1 cellular context compared by ENCODE assay signal in genomic region chr3:27360113-27361078, GRCh38.
TF ChIP-seq lines count a peak whose summit lies in the region.

No MANE protein-coding gene starts in this region.

TF ChIP-seq in HepG2, 621 proteins besides CTCF, POLR2A, EP300 and RAD21 (continued from another document and continues in another):
- TF ChIP-seq THYN1 (CRISPR knock-in tag; IDR thresholded peaks at IDR 0.05; ENCODE audit: borderline replicate concordance, low read depth) (0 out of 2 replicates have a peak, but pooled peaks have one; percentile 45), PITX1 (CRISPR knock-in tag; IDR thresholded peaks at IDR 0.05) (peak; percentile 95), UBTF (CRISPR knock-in tag; IDR thresholded peaks at IDR 0.05) (peak; percentile 40; the same call in 1 of the 2 replicates), GMEB1 (CRISPR knock-in tag; IDR thresholded peaks at IDR 0.05; ENCODE audit: borderline replicate concordance) (peak; percentile 15; the same call in 1 of the 2 replicates), ARID2 (CRISPR knock-in tag; IDR thresholded peaks at IDR 0.05; ENCODE audit: borderline replicate concordance) (peak; percentile 92; the same call in 1 of the 2 replicates), TOE1 (CRISPR knock-in tag; IDR thresholded peaks at IDR 0.05) (no peak; the same call in 1 of the 2 replicates), ZNF101 (CRISPR knock-in tag; IDR thresholded peaks at IDR 0.05; ENCODE audit: borderline replicate concordance, low read depth) (no peak), ZNF563 (CRISPR knock-in tag; IDR thresholded peaks at IDR 0.05) (no peak), ZNF557 (CRISPR knock-in tag; IDR thresholded peaks at IDR 0.05) (peak; percentile 76; the same call in 1 of the 2 replicates), NR2C2 (CRISPR knock-in tag; IDR thresholded peaks at IDR 0.05; ENCODE audit: borderline replicate concordance) (peak; percentile 76), FOXM1 (CRISPR knock-in tag; IDR thresholded peaks at IDR 0.05) (no peak), PAWR (CRISPR knock-in tag; IDR thresholded peaks at IDR 0.05; ENCODE audit: borderline replicate concordance) (no peak), ZBTB7A (CRISPR knock-in tag; IDR thresholded peaks at IDR 0.05) (peak; percentile 24; the same call in 1 of the 2 replicates), EEA1 (CRISPR knock-in tag; IDR thresholded peaks at IDR 0.05; ENCODE audit: borderline replicate concordance) (no peak), HOXA3 (CRISPR knock-in tag; IDR thresholded peaks at IDR 0.05) (peak; percentile 85), ZNF616 (CRISPR knock-in tag; IDR thresholded peaks at IDR 0.05; ENCODE audit: low read depth) (no peak), ZNF432 (CRISPR knock-in tag; IDR thresholded peaks at IDR 0.05; ENCODE audit: borderline replicate concordance) (no peak), ZNF737 (CRISPR knock-in tag; IDR thresholded peaks at IDR 0.05; ENCODE audit: borderline replicate concordance) (no peak; the same call in 1 of the 2 replicates), ZNF17 (CRISPR knock-in tag; IDR thresholded peaks at IDR 0.05) (no peak), HNRNPUL1 (IDR thresholded peaks at IDR 0.05; ENCODE audit: low read depth, low read length) (no peak), ZFYVE20 (CRISPR knock-in tag; IDR thresholded peaks at IDR 0.05; ENCODE audit: borderline replicate concordance, low read depth) (no peak), ZNF577 (CRISPR knock-in tag; IDR thresholded peaks at IDR 0.05; ENCODE audit: borderline replicate concordance, low read depth) (no peak), ZSCAN20 (CRISPR knock-in tag; IDR thresholded peaks at IDR 0.05; ENCODE audit: borderline replicate concordance) (no peak), ZNF547 (CRISPR knock-in tag; IDR thresholded peaks at IDR 0.05) (no peak), ZNF740 (CRISPR knock-in tag; IDR thresholded peaks at IDR 0.05) (no peak), SATB2 (CRISPR knock-in tag; IDR thresholded peaks at IDR 0.05) (0 out of 2 replicates have a peak, but pooled peaks have one; percentile 65), EHMT2 (IDR thresholded peaks at IDR 0.05; ENCODE audit: borderline replicate concordance, low read depth, low read length) (no peak; the same call in 1 of the 2 replicates), HOXA7 (CRISPR knock-in tag; IDR thresholded peaks at IDR 0.05) (no peak), ZNF775 (CRISPR knock-in tag; IDR thresholded peaks at IDR 0.05; ENCODE audit: borderline replicate concordance) (peak; percentile 49; the same call in 1 of the 2 replicates), EED (CRISPR knock-in tag; IDR thresholded peaks at IDR 0.05) (no peak), ZNF546 (CRISPR knock-in tag; conservative IDR thresholded peaks at IDR 0.05) (no peak), HMG20A (CRISPR knock-in tag; IDR thresholded peaks at IDR 0.05; ENCODE audit: borderline replicate concordance) (peak; percentile 99), ZNF260 (CRISPR knock-in tag; IDR thresholded peaks at IDR 0.05; ENCODE audit: borderline replicate concordance, low read depth) (no peak), TFDP2 (CRISPR knock-in tag; IDR thresholded peaks at IDR 0.05) (no peak), POLR2AphosphoS5 (IDR thresholded peaks at IDR 0.05; ENCODE audit: low read depth, low read length) (peak; percentile 61), RARG (CRISPR knock-in tag; IDR thresholded peaks at IDR 0.05; ENCODE audit: low read depth) (no peak)
- TF ChIP-seq, protein P1, sequence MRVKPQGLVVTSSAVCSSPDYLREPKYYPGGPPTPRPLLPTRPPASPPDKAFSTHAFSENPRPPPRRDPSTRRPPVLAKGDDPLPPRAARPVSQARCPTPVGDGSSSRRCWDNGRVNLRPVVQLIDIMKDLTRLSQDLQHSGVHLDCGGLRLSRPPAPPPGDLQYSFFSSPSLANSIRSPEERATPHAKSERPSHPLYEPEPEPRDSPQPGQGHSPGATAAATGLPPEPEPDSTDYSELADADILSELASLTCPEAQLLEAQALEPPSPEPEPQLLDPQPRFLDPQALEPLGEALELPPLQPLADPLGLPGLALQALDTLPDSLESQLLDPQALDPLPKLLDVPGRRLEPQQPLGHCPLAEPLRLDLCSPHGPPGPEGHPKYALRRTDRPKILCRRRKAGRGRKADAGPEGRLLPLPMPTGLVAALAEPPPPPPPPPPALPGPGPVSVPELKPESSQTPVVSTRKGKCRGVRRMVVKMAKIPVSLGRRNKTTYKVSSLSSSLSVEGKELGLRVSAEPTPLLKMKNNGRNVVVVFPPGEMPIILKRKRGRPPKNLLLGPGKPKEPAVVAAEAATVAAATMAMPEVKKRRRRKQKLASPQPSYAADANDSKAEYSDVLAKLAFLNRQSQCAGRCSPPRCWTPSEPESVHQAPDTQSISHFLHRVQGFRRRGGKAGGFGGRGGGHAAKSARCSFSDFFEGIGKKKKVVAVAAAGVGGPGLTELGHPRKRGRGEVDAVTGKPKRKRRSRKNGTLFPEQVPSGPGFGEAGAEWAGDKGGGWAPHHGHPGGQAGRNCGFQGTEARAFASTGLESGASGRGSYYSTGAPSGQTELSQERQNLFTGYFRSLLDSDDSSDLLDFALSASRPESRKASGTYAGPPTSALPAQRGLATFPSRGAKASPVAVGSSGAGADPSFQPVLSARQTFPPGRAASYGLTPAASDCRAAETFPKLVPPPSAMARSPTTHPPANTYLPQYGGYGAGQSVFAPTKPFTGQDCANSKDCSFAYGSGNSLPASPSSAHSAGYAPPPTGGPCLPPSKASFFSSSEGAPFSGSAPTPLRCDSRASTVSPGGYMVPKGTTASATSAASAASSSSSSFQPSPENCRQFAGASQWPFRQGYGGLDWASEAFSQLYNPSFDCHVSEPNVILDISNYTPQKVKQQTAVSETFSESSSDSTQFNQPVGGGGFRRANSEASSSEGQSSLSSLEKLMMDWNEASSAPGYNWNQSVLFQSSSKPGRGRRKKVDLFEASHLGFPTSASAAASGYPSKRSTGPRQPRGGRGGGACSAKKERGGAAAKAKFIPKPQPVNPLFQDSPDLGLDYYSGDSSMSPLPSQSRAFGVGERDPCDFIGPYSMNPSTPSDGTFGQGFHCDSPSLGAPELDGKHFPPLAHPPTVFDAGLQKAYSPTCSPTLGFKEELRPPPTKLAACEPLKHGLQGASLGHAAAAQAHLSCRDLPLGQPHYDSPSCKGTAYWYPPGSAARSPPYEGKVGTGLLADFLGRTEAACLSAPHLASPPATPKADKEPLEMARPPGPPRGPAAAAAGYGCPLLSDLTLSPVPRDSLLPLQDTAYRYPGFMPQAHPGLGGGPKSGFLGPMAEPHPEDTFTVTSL (CRISPR knock-in tag; IDR thresholded peaks at IDR 0.05; ENCODE audit: borderline replicate concordance), result peak; percentile 95
- TF ChIP-seq, protein P2, sequence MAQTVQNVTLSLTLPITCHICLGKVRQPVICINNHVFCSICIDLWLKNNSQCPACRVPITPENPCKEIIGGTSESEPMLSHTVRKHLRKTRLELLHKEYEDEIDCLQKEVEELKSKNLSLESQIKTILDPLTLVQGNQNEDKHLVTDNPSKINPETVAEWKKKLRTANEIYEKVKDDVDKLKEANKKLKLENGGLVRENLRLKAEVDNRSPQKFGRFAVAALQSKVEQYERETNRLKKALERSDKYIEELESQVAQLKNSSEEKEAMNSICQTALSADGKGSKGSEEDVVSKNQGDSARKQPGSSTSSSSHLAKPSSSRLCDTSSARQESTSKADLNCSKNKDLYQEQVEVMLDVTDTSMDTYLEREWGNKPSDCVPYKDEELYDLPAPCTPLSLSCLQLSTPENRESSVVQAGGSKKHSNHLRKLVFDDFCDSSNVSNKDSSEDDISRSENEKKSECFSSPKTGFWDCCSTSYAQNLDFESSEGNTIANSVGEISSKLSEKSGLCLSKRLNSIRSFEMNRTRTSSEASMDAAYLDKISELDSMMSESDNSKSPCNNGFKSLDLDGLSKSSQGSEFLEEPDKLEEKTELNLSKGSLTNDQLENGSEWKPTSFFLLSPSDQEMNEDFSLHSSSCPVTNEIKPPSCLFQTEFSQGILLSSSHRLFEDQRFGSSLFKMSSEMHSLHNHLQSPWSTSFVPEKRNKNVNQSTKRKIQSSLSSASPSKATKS (CRISPR knock-in tag; IDR thresholded peaks at IDR 0.05), result no peak
- TF ChIP-seq, protein P3, sequence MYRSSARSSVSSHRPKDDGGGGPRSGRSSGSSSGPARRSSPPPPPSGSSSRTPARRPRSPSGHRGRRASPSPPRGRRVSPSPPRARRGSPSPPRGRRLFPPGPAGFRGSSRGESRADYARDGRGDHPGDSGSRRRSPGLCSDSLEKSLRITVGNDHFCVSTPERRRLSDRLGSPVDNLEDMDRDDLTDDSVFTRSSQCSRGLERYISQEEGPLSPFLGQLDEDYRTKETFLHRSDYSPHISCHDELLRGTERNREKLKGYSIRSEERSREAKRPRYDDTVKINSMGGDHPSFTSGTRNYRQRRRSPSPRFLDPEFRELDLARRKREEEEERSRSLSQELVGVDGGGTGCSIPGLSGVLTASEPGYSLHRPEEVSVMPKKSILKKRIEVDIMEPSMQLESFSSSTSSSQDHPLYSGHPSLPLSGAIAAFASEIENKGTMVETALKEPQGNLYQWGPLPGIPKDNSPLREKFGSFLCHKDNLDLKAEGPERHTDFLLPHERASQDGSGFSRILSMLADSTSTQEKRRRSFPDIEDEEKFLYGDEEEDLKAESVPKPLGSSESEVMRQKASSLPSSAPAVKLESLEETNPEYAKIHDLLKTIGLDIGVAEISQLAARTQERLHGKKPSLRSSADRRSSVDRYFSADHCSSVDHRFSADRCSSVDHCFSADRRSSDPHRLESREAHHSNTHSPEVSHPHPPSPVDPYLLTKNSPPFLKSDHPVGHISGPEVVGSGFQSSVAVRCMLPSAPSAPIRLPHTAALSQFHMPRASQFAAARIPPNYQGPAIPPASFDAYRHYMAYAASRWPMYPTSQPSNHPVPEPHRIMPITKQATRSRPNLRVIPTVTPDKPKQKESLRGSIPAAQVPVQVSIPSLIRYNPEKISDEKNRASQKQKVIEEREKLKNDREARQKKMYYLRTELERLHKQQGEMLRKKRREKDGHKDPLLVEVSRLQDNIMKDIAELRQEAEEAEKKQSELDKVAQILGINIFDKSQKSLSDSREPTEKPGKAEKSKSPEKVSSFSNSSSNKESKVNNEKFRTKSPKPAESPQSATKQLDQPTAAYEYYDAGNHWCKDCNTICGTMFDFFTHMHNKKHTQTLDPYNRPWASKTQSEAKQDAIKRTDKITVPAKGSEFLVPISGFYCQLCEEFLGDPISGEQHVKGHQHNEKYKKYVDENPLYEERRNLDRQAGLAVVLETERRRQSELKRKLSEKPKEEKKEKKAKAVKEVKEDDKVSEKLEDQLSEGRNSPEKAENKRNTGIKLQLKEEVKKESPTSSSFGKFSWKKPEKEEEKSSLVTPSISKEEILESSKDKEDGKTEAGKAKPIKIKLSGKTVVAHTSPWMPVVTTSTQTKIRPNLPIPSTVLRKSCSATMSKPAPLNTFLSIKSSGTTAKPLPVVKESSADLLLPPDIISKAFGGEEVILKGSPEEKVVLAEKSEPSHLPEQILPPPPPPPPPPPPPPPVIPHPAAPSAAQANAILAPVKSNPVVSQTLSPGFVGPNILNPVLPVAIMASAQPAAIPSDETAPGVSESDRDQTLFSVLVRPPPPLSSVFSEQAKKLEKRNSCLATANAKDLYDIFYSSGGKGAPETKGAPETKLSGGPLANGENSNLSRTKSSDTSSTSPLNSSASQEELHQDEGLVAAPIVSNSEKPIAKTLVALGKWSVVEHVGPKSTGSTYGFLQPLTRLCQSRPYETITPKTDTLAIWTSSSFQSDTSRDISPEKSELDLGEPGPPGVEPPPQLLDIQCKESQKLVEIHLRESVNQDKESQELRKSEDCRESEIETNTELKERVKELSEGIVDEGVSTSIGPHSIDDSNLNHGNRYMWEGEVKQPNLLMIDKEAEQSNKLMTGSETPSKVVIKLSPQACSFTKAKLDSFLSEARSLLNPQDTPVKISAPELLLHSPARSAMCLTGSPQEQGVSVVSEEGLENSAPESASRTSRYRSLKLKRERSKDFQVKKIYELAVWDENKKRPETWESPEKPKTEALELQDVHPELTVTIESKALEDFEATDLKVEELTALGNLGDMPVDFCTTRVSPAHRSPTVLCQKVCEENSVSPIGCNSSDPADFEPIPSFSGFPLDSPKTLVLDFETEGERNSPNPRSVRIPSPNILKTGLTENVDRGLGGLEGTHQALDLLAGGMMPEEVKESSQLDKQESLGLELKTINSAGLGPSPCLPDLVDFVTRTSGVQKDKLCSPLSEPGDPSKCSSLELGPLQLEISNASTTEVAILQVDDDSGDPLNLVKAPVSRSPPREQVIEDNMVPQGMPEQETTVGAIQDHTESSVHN (CRISPR knock-in tag; IDR thresholded peaks at IDR 0.05), result no peak
